Comparison of ENCODE assay signal across 16 cellular contexts in genomic region chr12:75708829-75709228, GRCh38.
DNase-seq lines count a peak whose midpoint lies in the region; ATAC-seq, FAIRE-seq and TF ChIP-seq lines count a peak whose summit lies in the region.
"Had no signal": no experiment of that assay in that cellular context is flagged by ENCODE, and none has a peak within 500 bp of the region (broad histone marks: within the 10 kb centered on the region; RNA-seq: fewer than 3 reads in every experiment).

No MANE protein-coding gene starts in this region.

- no TSS peak for BruUV-seq in IMR-90 (replicated peaks; lab: Mats Ljungman, UMichigan)

- peak overlapping the region; percentile 23; the same call in 1 of the 2 replicates for H2BK20ac ChIP-seq in IMR-90 (ENCODE audit: low read depth, low read length)

- H3K18ac ChIP-seq in IMR-90 (ENCODE audit: low read depth, low read length) = peak overlapping the region; percentile 40

- no peaks in the 10 kb centered on the region for H3K79me1 ChIP-seq in IMR-90 (ENCODE audit: low read depth in 1 of 2, low read length in 2 of 2)

- H4K20me1 ChIP-seq in IMR-90 (ENCODE audit: insufficient read depth, low read length) = no peaks in the 10 kb centered on the region
- H4K20me1 ChIP-seq: BLaER1 had no signal

- no peak for TF ChIP-seq RAD21 in IMR-90 (IDR thresholded peaks at IDR 0.05; ENCODE audit: low read length)

- peak overlapping the region; percentile 88; the same call in 2 of the 3 replicates for H2BK15ac ChIP-seq in IMR-90 (ENCODE audit: low read depth, low read length)

- intact Hi-C loops in IMR-90 (cut with micrococcal nuclease) = no loop called here
- intact Hi-C loops in mucosa of descending colon (cut with DNase I, micrococcal nuclease) = no loop called here
- intact Hi-C loops in upper lobe of right lung (cut with DNase I) = no loop called here

- peak overlapping the region; percentile 39; the same call in 1 of the 2 replicates for H3K4ac ChIP-seq in IMR-90 (ENCODE audit: low read depth, low read length)

- H4K8ac ChIP-seq in IMR-90 (ENCODE audit: low read depth in 2 of 2, low read length in 2 of 2) = no peak overlapping the region; a peak in 1 of 4 replicates

- H3K36me3 ChIP-seq in IMR-90 (ENCODE audit: control insufficient read depth, insufficient read depth, low read length) (no peaks in the 10 kb centered on the region), mucosa of descending colon (ENCODE audit: low read depth) (no peaks in the 10 kb centered on the region), upper lobe of right lung (no peaks in the 10 kb centered on the region)
- H3K36me3 ChIP-seq: BLaER1 had no signal

- no peaks in the 10 kb centered on the region for H3K9me3 ChIP-seq in IMR-90 (ENCODE audit: control insufficient read depth, insufficient read depth, low read length)
- no peaks in the 10 kb centered on the region for H3K9me3 ChIP-seq in mucosa of descending colon
- H3K9me3 ChIP-seq in upper lobe of right lung = no peaks in the 10 kb centered on the region
- H3K9me3 ChIP-seq: BLaER1 had no signal

- TF ChIP-seq POLR2A in IMR-90 (IDR thresholded peaks at IDR 0.05; ENCODE audit: low read depth, low read length) = no peak

- H2AFZ ChIP-seq in IMR-90 (replicated peaks; ENCODE audit: low read length, poor library complexity) = no peak overlapping the region

- in situ Hi-C loops in IMR-90 (cut with MboI; ENCODE audit: low sequenced_read_pairs) = no loop called here

- no peak overlapping the region for H2BK5ac ChIP-seq in IMR-90 (ENCODE audit: low read depth, low read length, poor library complexity, severe bottlenecking)

- POLR2A ChIA-PET in IMR-90 (lab: Charles Lee; ENCODE audit: unreplicated experiment) = no interaction called here

- WGBS in IMR-90 (ENCODE audit: extremely low coverage in 2 of 2, insufficient read length in 1 of 2), 2 experiments = no CpG with 5 or more reads among the region's 1 CpG

- no peaks in the 10 kb centered on the region for H3K27me3 ChIP-seq in IMR-90 (ENCODE audit: control insufficient read depth, insufficient read depth, low read length)
- H3K27me3 ChIP-seq in upper lobe of right lung = no peaks in the 10 kb centered on the region
- H3K27me3 ChIP-seq: BLaER1 had no signal

- CTCF ChIA-PET in IMR-90 (lab: Yijun Ruan, JAX) = interaction anchor here (2.2 kb wide), 1 partner anchor 11 kb away, joined by 10 read pairs; no protein-coding TSS in a partner anchor

- no peak overlapping the region for H2AK9ac ChIP-seq in IMR-90 (replicated peaks; ENCODE audit: low read depth, low read length, poor library complexity)

- no peak overlapping the region for H4K91ac ChIP-seq in IMR-90 (ENCODE audit: insufficient read depth, low read depth, low read length)

- no peak overlapping the region for H3K23ac ChIP-seq in IMR-90 (ENCODE audit: low read depth, low read length)

- peak overlapping the region; percentile 68; the same call in 1 of the 2 replicates for H2AK5ac ChIP-seq in IMR-90 (ENCODE audit: low read depth, low read length)

- H3K27ac ChIP-seq in IMR-90 (ENCODE audit: insufficient read depth, low read length) (peak overlapping the region; percentile 19; the same call in 1 of the 2 replicates), upper lobe of right lung (no peak overlapping the region)
- H3K27ac ChIP-seq: BLaER1 had no signal

- H4K5ac ChIP-seq in IMR-90 (ENCODE audit: low read depth, low read length) = no peak overlapping the region; the same call in 1 of the 2 replicates

- dilution Hi-C loops in IMR-90 (cut with HindIII; ENCODE audit: low sequenced_read_pairs, unreplicated experiment) = no loop called here

- H3K4me3 ChIP-seq in IMR-90 (ENCODE audit: insufficient read depth, low read depth, low read length) = no peak overlapping the region
- H3K4me3 ChIP-seq in mucosa of descending colon = no peak overlapping the region
- H3K4me3 ChIP-seq in upper lobe of right lung = no peak overlapping the region
- H3K4me3 ChIP-seq: BLaER1, K562 had no signal

- H3K4me1 ChIP-seq in IMR-90 (ENCODE audit: control insufficient read depth, insufficient read depth, low read length) (peaks cover 8% of the 10 kb centered on the region), mucosa of descending colon (ENCODE audit: low read depth) (no peaks in the 10 kb centered on the region), upper lobe of right lung (peaks cover 2% of the 10 kb centered on the region)

- DNase-seq in DMS53 (lab: John Stamatoyannopoulos, UW) (peak; percentile 68), IMR-90 (no peak), mucosa of descending colon (no peak), upper lobe of right lung (no peak), DMS79 treated with DMSO at 0.1 percent for 48 hours (lab: John Stamatoyannopoulos, UW) (no peak), NCI-H1694 treated with DMSO at 0.1 percent for 48 hours (lab: John Stamatoyannopoulos, UW) (no peak)
- DNase-seq: CD4-positive, alpha-beta memory T cell; DMS153; GOT3; H9 had no signal

- ATAC-seq in IMR-90 (ENCODE audit: low read depth) (no peak), mucosa of descending colon (peak; percentile 18), GM18907 (IDR thresholded peaks at IDR 0.05; ENCODE audit: unreplicated experiment) (no peak), upper lobe of right lung (no peak)
- ATAC-seq: K562 had no signal

- no peak overlapping the region for H3K14ac ChIP-seq in IMR-90 (replicated peaks; ENCODE audit: low read depth, low read length)

- H3K56ac ChIP-seq in IMR-90 (ENCODE audit: extremely low read depth, insufficient read depth, low read length) = no peak overlapping the region

- H3K4me2 ChIP-seq in IMR-90 (ENCODE audit: low read depth, low read length) = no peak overlapping the region
- H3K4me2 ChIP-seq: BLaER1 had no signal

- peak; percentile 21 for FAIRE-seq in A204.1 (lab: Jason Lieb, UNC)
- FAIRE-seq: G401.6, GM12891, K562 had no signal

- no peak overlapping the region for H3K9ac ChIP-seq in IMR-90 (ENCODE audit: low read depth, low read length)
- H3K9ac ChIP-seq: BLaER1 had no signal

- TF ChIP-seq CTCF in IMR-90 (conservative IDR thresholded peaks at IDR 0.05; ENCODE audit: low read depth, low read length) (no peak), mucosa of descending colon (IDR thresholded peaks at IDR 0.05) (no peak), upper lobe of right lung (IDR thresholded peaks at IDR 0.05) (no peak)

- H3K9me1 ChIP-seq in IMR-90 (ENCODE audit: insufficient read depth, low read length) = no peaks in the 10 kb centered on the region

- peak overlapping the region; percentile 1; the same call in 1 of the 2 replicates for H2BK120ac ChIP-seq in IMR-90 (ENCODE audit: low read depth, low read length)

TF ChIP-seq in IMR-90, 13 proteins besides CTCF, POLR2A, EP300 and RAD21:
- TF ChIP-seq RCOR1 (IDR thresholded peaks at IDR 0.05; ENCODE audit: insufficient replicate concordance, low read length) (no peak), BHLHE40 (IDR thresholded peaks at IDR 0.05; ENCODE audit: low read depth, low read length) (no peak), CEBPB (IDR thresholded peaks at IDR 0.05; ENCODE audit: low read depth, low read length) (no peak), MAFK (IDR thresholded peaks at IDR 0.05; ENCODE audit: low read depth, low read length) (no peak), NFE2L2 (IDR thresholded peaks at IDR 0.05; ENCODE audit: low read depth, low read length) (no peak), MAZ (IDR thresholded peaks at IDR 0.05; ENCODE audit: borderline replicate concordance, low read depth, low read length) (no peak), FOS (IDR thresholded peaks at IDR 0.05; ENCODE audit: low read depth, low read length) (no peak), ELK1 (IDR thresholded peaks at IDR 0.05; ENCODE audit: borderline replicate concordance, low read depth, low read length) (no peak), MXI1 (IDR thresholded peaks at IDR 0.05; ENCODE audit: borderline replicate concordance, low read depth, low read length) (no peak), SMC3 (IDR thresholded peaks at IDR 0.05; ENCODE audit: low read depth, low read length) (no peak), USF2 (IDR thresholded peaks at IDR 0.05; ENCODE audit: low read depth, low read length) (no peak), CHD1 (IDR thresholded peaks at IDR 0.05; ENCODE audit: low read depth, low read length) (no peak), RFX5 (IDR thresholded peaks at IDR 0.05; ENCODE audit: low read depth, low read length) (no peak)
